Comparison of ENCODE assay signal across 12 cellular contexts in genomic region chr1:226637147-226637935, GRCh38.
DNase-seq lines count a peak whose midpoint lies in the region; ATAC-seq, FAIRE-seq and TF ChIP-seq lines count a peak whose summit lies in the region.
"Had no signal": no experiment of that assay in that cellular context is flagged by ENCODE, and none has a peak within 500 bp of the region (broad histone marks: within the 10 kb centered on the region; RNA-seq: fewer than 3 reads in every experiment).

No MANE protein-coding gene starts in this region.

- no peak overlapping the region for H2BK5ac ChIP-seq in mesenchymal stem cell (ENCODE audit: low read depth, low read length, poor library complexity, severe bottlenecking)

- intact Hi-C loops in breast epithelium (cut with DNase I; ENCODE audit: low total_unique reads) (no loop called here), MCF 10A (cut with micrococcal nuclease) (no loop called here), aorta (cut with DNase I) (no loop called here)

- no peak overlapping the region for H2BK120ac ChIP-seq in mesenchymal stem cell (ENCODE audit: low read depth, low read length)

- no peak overlapping the region for H3K14ac ChIP-seq in mesenchymal stem cell (ENCODE audit: low read length in 2 of 2)

- H3K4me3 Mint-ChIP-seq in MCF 10A (ENCODE audit: unreplicated experiment) = no peak overlapping the region

- H3K36me3 ChIP-seq in breast epithelium (no peaks in the 10 kb centered on the region), mesenchymal stem cell (ENCODE audit: control insufficient read depth in 1 of 2, insufficient read depth in 2 of 2, low read depth in 1 of 2, low read length in 2 of 2) (peaks cover 36 to 62% of the 10 kb centered on the region in 2 experiments), aorta (ENCODE audit: control insufficient read depth in 1 of 2, insufficient read depth in 2 of 2, low read length in 1 of 2) (no peaks in the 10 kb centered on the region)

- no peak overlapping the region for H2BK15ac ChIP-seq in mesenchymal stem cell (ENCODE audit: low read depth, poor library complexity, severe bottlenecking)

- H3K9me3 Mint-ChIP-seq in MCF 10A (ENCODE audit: unreplicated experiment) = no peaks in the 10 kb centered on the region

- H3K9ac ChIP-seq in mesenchymal stem cell (ENCODE audit: low read length) = peak overlapping the region; percentile 45

- H3K79me1 ChIP-seq in mesenchymal stem cell (replicated peaks; ENCODE audit: low read length, poor library complexity, severe bottlenecking) = no peaks in the 10 kb centered on the region

- CTCF ChIA-PET in MCF 10A (lab: Yijun Ruan, JAX) = interaction anchor here (0.6 to 16.7 kb wide), 8 partner anchors 11 to 212 kb away, joined by 3 to 342 read pairs (median 4); no protein-coding TSS in a partner anchor

- no peak overlapping the region for H3K4me2 ChIP-seq in mesenchymal stem cell (ENCODE audit: low read length, poor library complexity, severe bottlenecking)

- POLR2A ChIA-PET in MCF 10A (lab: Yijun Ruan, JAX) = interaction anchor here (0.6 to 1.0 kb wide), 2 partner anchors 21 to 184 kb away, joined by 3 to 5 read pairs; no protein-coding TSS in a partner anchor

- in situ Hi-C loops in KBM-7 (cut with MboI; ENCODE audit: low pct_unique_long_range_greater_than_20kb, low sequenced_read_pairs) = loop anchor here (10.0 kb wide), 1 partner anchor 187 kb away; no protein-coding TSS in a partner anchor

- H2AFZ ChIP-seq in mesenchymal stem cell (ENCODE audit: low read depth, low read length) = no peak overlapping the region

- H3K27ac Mint-ChIP-seq in MCF 10A (ENCODE audit: low read depth, unreplicated experiment) = no peak overlapping the region

- H3K23ac ChIP-seq in mesenchymal stem cell (ENCODE audit: low read length in 2 of 2) = no peak overlapping the region

- peak overlapping the region; percentile 29 to 84 for H3K27ac ChIP-seq in breast epithelium
- H3K27ac ChIP-seq in mesenchymal stem cell (ENCODE audit: low read length, poor library complexity, severe bottlenecking) = no peak overlapping the region
- no peak overlapping the region for H3K27ac ChIP-seq in aorta (ENCODE audit: low read depth in 1 of 2, low read length in 2 of 2)

- peaks cover 17% of the 10 kb centered on the region for H3K4me1 Mint-ChIP-seq in MCF 10A (ENCODE audit: insufficient read depth, unreplicated experiment)

- DNase-seq in breast epithelium (ENCODE audit: low spot score in 2 of 2) (peak in 1 of 2 donors; percentile 49), MCF 10A (ENCODE audit: unreplicated experiment) (no peak), dermis blood vessel endothelial cell (peak; percentile 30), mesenchymal stem cell (no peak), aorta (peak; percentile 55 to 83), KBM-7 (no peak), GM12892 (ENCODE audit: insufficient read length) (no peak)
- DNase-seq: DND-41, GOT3, NCI-H1930 had no signal

- no peak overlapping the region for H4K91ac ChIP-seq in mesenchymal stem cell (ENCODE audit: low read length)

- H3K4me1 ChIP-seq in breast epithelium = peaks cover 0 to 4% of the 10 kb centered on the region in 2 donors
- H3K4me1 ChIP-seq in mesenchymal stem cell (ENCODE audit: control insufficient read depth, insufficient read depth, low read depth, low read length) = peaks cover 9% of the 10 kb centered on the region
- H3K4me1 ChIP-seq in aorta (ENCODE audit: control insufficient read depth in 1 of 2, insufficient read depth in 2 of 2, low read length in 2 of 2) = no peaks in the 10 kb centered on the region

- ATAC-seq in aorta (ENCODE audit: low FRiP score) (no peak), GM21423 (IDR thresholded peaks at IDR 0.05; ENCODE audit: unreplicated experiment) (no peak)

- BruUV-seq in MCF 10A (replicated peaks; lab: Mats Ljungman, UMichigan) = no TSS peak

- no peak for TF ChIP-seq POLR2A in breast epithelium (IDR thresholded peaks at IDR 0.05)
- no peak for TF ChIP-seq POLR2A in GM12892 (IDR thresholded peaks at IDR 0.05; ENCODE audit: low read depth, low read length)

- H2AK5ac ChIP-seq in mesenchymal stem cell (ENCODE audit: low read length, severe bottlenecking) = no peak overlapping the region

- H3K4me3 ChIP-seq in breast epithelium (no peak overlapping the region), mesenchymal stem cell (ENCODE audit: insufficient read depth in 1 of 2, low read depth in 1 of 2, low read length in 2 of 2) (peak overlapping the region in 1 of 2 experiments; percentile 24), aorta (ENCODE audit: low read length in 2 of 2) (no peak overlapping the region)
- H3K4me3 ChIP-seq: lung had no signal

- H3K4ac ChIP-seq in mesenchymal stem cell (ENCODE audit: low read depth in 1 of 2, low read length in 2 of 2) = no peak overlapping the region

- no peak overlapping the region for H4K8ac ChIP-seq in mesenchymal stem cell (ENCODE audit: low read length)

- WGBS in mesenchymal stem cell = 77% methylated on average over 29 of the region's 29 CpGs
- 60 to 61% methylated on average over 29 of the region's 29 CpGs for WGBS in aorta, 2 donors

- H3K27me3 ChIP-seq in breast epithelium = no peaks in the 10 kb centered on the region
- H3K27me3 ChIP-seq in mesenchymal stem cell (ENCODE audit: control insufficient read depth in 1 of 2, insufficient read depth in 1 of 2, low read length in 2 of 2) = no peaks in the 10 kb centered on the region
- H3K27me3 ChIP-seq in aorta (ENCODE audit: control insufficient read depth in 1 of 2, insufficient read depth in 2 of 2, low read length in 1 of 2) = no peaks in the 10 kb centered on the region

- H3K9me3 ChIP-seq in breast epithelium (no peaks in the 10 kb centered on the region), mesenchymal stem cell (ENCODE audit: control insufficient read depth, low read length) (no peaks in the 10 kb centered on the region), aorta (ENCODE audit: control insufficient read depth, low read length) (no peaks in the 10 kb centered on the region)

- TF ChIP-seq CTCF in breast epithelium (IDR thresholded peaks at IDR 0.05) (peak in 1 of 3 donors; percentile 32), MCF 10A (IDR thresholded peaks at IDR 0.05; ENCODE audit: unreplicated experiment) (no peak)

- no peaks in the 10 kb centered on the region for H3K27me3 Mint-ChIP-seq in MCF 10A (ENCODE audit: insufficient read depth, unreplicated experiment)

- H3K36me3 Mint-ChIP-seq in MCF 10A (ENCODE audit: insufficient read depth, unreplicated experiment) = peaks cover 6% of the 10 kb centered on the region

- no peak overlapping the region for H2BK12ac ChIP-seq in mesenchymal stem cell (ENCODE audit: low read length in 2 of 2)

- no peak for FAIRE-seq in GM12892 (lab: Jason Lieb, UNC)

- no peak overlapping the region for H3K18ac ChIP-seq in mesenchymal stem cell (ENCODE audit: low read depth in 1 of 2, low read length in 2 of 2)

Comparison
In these comparisons a context has a peak if more than half of its experiments do, and no peak if none do; other contexts are left out.
1. DNase-seq: peak in dermis blood vessel endothelial cell (single experiment) and aorta (2 of 2); none in MCF 10A (single experiment), mesenchymal stem cell (single experiment), KBM-7 (single experiment) and GM12892 (single experiment).
2. H3K27ac ChIP-seq: peak in breast epithelium (2 of 2); none in mesenchymal stem cell (single experiment) and aorta (0 of 2).